8 cellular contexts compared by ENCODE assay signal in genomic region chr5:59174248-59174844, GRCh38.
A peak's percentile ranks its signal among the peaks of the same experiment; 100 is the strongest.
DNase-seq lines count a peak whose midpoint lies in the region; ATAC-seq lines count a peak whose summit lies in the region.

No MANE protein-coding gene starts in this region.

- peaks cover 49% of the 10 kb centered on the region for H3K4me1 Mint-ChIP-seq in activated naive CD4-positive, alpha-beta T cell treated with anti-CD3 and anti-CD28 coated beads, Interleukin-2, amount 10 ng/mL, durations not matched to agents 7 days and 5 days

- no peak overlapping the region for H3K27ac Mint-ChIP-seq in activated naive CD4-positive, alpha-beta T cell treated with anti-CD3 and anti-CD28 coated beads, Interleukin-2, amount 10 ng/mL, durations not matched to agents 7 days and 5 days

- H3K27me3 Mint-ChIP-seq in activated naive CD4-positive, alpha-beta T cell treated with anti-CD3 and anti-CD28 coated beads, Interleukin-2, amount 10 ng/mL, durations not matched to agents 7 days and 5 days: peaks cover 5% of the 10 kb centered on the region

- intact Hi-C loops in Right ventricle myocardium superior (cut with DNase I) (loop anchor here (5.0 to 10.0 kb wide), 2 partner anchors 137 to 280 kb away; no protein-coding TSS in a partner anchor), posterior vena cava (cut with DNase I) (loop anchor here in 1 of 2 donors (10.0 kb wide), 1 partner anchor 140 kb away; no protein-coding TSS in a partner anchor)

- ATAC-seq in HG02884 (IDR thresholded peaks at IDR 0.05; ENCODE audit: unreplicated experiment) (peak; percentile 40), Right ventricle myocardium superior (ENCODE audit: poor library complexity) (peak; percentile 87)

- peaks cover 4% of the 10 kb centered on the region for H3K9me3 Mint-ChIP-seq in activated naive CD4-positive, alpha-beta T cell treated with anti-CD3 and anti-CD28 coated beads, Interleukin-2, amount 10 ng/mL, durations not matched to agents 7 days and 5 days

- DNase-seq in stimulated activated CD8-positive, alpha-beta memory T cell treated with anti-CD3 and anti-CD28 coated beads, Interleukin-15, amount 100 ng/mL, for 1 hour (ENCODE audit: low read depth): peak; percentile 4
- DNase-seq in stimulated activated CD8-positive, alpha-beta memory T cell treated with anti-CD3 and anti-CD28 coated beads, Interleukin-4, amount 100 ng/mL, for 48 hours: no peak
- DNase-seq in NCI-H524 treated with DMSO at 0.1 percent for 48 hours (lab: John Stamatoyannopoulos, UW) (peak; percentile 21), Right ventricle myocardium superior (no peak), renal cortical epithelial cell (ENCODE audit: low read depth) (peak; percentile 84), posterior vena cava (ENCODE audit: low spot score) (no peak)
- peak; percentile 50 for DNase-seq in activated naive CD4-positive, alpha-beta T cell treated with anti-CD3 and anti-CD28 coated beads, Interleukin-2, amount 10 ng/mL, durations not matched to agents 7 days and 5 days

- peaks cover 4% of the 10 kb centered on the region for H3K36me3 Mint-ChIP-seq in activated naive CD4-positive, alpha-beta T cell treated with anti-CD3 and anti-CD28 coated beads, Interleukin-2, amount 10 ng/mL, durations not matched to agents 7 days and 5 days

- no peak overlapping the region for H3K4me3 Mint-ChIP-seq in activated naive CD4-positive, alpha-beta T cell treated with anti-CD3 and anti-CD28 coated beads, Interleukin-2, amount 10 ng/mL, durations not matched to agents 7 days and 5 days

- CTCF ChIA-PET in activated naive CD4-positive, alpha-beta T cell treated with anti-CD3 and anti-CD28 coated beads, Interleukin-2, amount 10 ng/mL, durations not matched to agents 7 days and 5 days (lab: Charles Lee): interaction anchor here (0.7 to 6.9 kb wide), 35 partner anchors 13 to 304 kb away, joined by 3 to 136 read pairs (median 5); no protein-coding TSS in a partner anchor

Comparison
In these comparisons a context has a peak if more than half of its experiments do, and no peak if none do; other contexts are left out.
1. DNase-seq: peak in stimulated activated CD8-positive, alpha-beta memory T cell treated with anti-CD3 and anti-CD28 coated beads, Interleukin-15, amount 100 ng/mL, for 1 hour (single experiment), NCI-H524 treated with DMSO at 0.1 percent for 48 hours (single experiment), activated naive CD4-positive, alpha-beta T cell treated with anti-CD3 and anti-CD28 coated beads, Interleukin-2, amount 10 ng/mL, durations not matched to agents 7 days and 5 days (single experiment) and renal cortical epithelial cell (single experiment); none in stimulated activated CD8-positive, alpha-beta memory T cell treated with anti-CD3 and anti-CD28 coated beads, Interleukin-4, amount 100 ng/mL, for 48 hours (single experiment), Right ventricle myocardium superior (single experiment) and posterior vena cava (single experiment).